Comparison of ENCODE assay signal across 23 cellular contexts in the genomic region with DNA sequence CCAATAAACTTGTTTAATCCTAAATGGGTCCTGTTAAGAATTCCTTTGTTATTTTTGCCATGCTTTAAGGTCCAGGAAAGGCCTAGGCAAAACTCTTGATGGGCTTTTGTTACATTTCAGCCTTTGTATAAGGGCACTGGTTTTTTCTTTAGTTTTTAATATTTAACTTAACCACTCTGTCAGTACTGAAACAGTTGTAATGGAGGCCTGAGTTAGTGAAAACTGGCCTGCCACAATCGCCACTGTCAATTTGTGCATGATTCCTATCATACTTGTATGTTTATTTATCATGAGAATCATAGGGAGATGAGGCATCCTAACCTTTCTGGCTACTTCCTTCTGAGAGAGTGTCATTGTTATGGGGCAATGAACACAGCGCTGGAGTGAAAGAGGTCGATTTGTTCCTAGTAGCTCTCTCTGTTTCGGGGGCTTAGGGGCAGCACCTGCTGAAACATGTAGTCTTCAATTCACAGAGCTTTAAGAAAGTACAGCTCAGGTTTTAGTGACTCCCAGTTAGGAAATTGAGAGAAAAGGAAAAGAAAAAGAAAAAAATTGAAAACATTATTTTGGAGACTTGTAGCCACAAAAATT.
A peak's percentile ranks its signal among the peaks of the same experiment; 100 is the strongest.
DNase-seq lines count a peak whose midpoint lies in the region; ATAC-seq, FAIRE-seq and TF ChIP-seq lines count a peak whose summit lies in the region.
"Had no signal": no experiment of that assay in that cellular context is flagged by ENCODE, and none has a peak within 500 bp of the region (broad histone marks: within the 10 kb centered on the region; RNA-seq: fewer than 3 reads in every experiment).

No MANE protein-coding gene starts in this region.

- H3K4me2 ChIP-seq in GM23338 (no peak overlapping the region), GM12878 (ENCODE audit: control insufficient read depth, insufficient read depth) (no peak overlapping the region)
- H3K4me2 ChIP-seq: BLaER1 treated with 17β-estradiol and CSF1 and Interleukin-3, amounts not matched to agents 10 nM and 100 nM; PC-9 had no signal

- H4K20me1 ChIP-seq in GM23338 (replicated peaks; ENCODE audit: insufficient read depth) (no peaks in the 10 kb centered on the region), GM12878 (ENCODE audit: control insufficient read depth, insufficient read depth) (no peaks in the 10 kb centered on the region)
- H4K20me1 ChIP-seq: BLaER1 treated with 17β-estradiol and CSF1 and Interleukin-3, amounts not matched to agents 10 nM and 100 nM had no signal

- 23% methylated on average over 4 of the region's 4 CpGs for WGBS in GM12878 (ENCODE audit: insufficient coverage, insufficient replicate concordance, low lambda C conversion rate, missing lambda C conversion rate)

- no peak overlapping the region for H3K27ac ChIP-seq in GM23338 (ENCODE audit: low read depth)
- no peak overlapping the region for H3K27ac ChIP-seq in GM12878 (ENCODE audit: control insufficient read depth, insufficient read depth)
- H3K27ac ChIP-seq: BLaER1 treated with 17β-estradiol and CSF1 and Interleukin-3, amounts not matched to agents 10 nM and 100 nM; PC-9; SJCRH30 had no signal

- no peaks in the 10 kb centered on the region for H3F3A ChIP-seq in GM23338 (replicated peaks; ENCODE audit: low read depth)

- CTCF ChIA-PET in GM12878 (lab: Yijun Ruan, JAX) = interaction anchor here (0.9 kb wide), 1 partner anchor 59 kb away, joined by 3 read pairs; no protein-coding TSS in a partner anchor

- TF ChIP-seq CTCF in GM23338 (conservative IDR thresholded peaks at IDR 0.05; ENCODE audit: low read depth in 2 of 2) (no peak), GM12878 (IDR thresholded peaks at IDR 0.05 in 2 of 3, conservative IDR thresholded peaks at IDR 0.05 in 1 of 3; ENCODE audit: control insufficient read depth in 2 of 3, extremely low read depth in 1 of 3, insufficient read depth in 1 of 3, low read depth in 3 of 3, low read length in 3 of 3) (no peak)

- H3K4me1 ChIP-seq in GM23338 (ENCODE audit: insufficient read depth) (peaks cover 7% of the 10 kb centered on the region), GM12878 (ENCODE audit: control insufficient read depth, insufficient read depth, low read length) (no peaks in the 10 kb centered on the region)
- H3K4me1 ChIP-seq: BLaER1 treated with 17β-estradiol and CSF1 and Interleukin-3, amounts not matched to agents 10 nM and 100 nM; SJCRH30 had no signal

- H3K27ac Mint-ChIP-seq in GM23338 = no peak overlapping the region
- H3K27ac Mint-ChIP-seq: CD8-positive, alpha-beta memory T cell; H9 had no signal

- H3K4me1 Mint-ChIP-seq in GM23338 = peaks cover 2% of the 10 kb centered on the region; the same call in 2 of the 3 replicates
- H3K4me1 Mint-ChIP-seq: CD8-positive, alpha-beta memory T cell had no signal

- TF ChIP-seq EP300 in GM12878 (IDR thresholded peaks at IDR 0.05; ENCODE audit: borderline replicate concordance in 1 of 2, control insufficient read depth in 1 of 2, low read depth in 2 of 2, low read length in 2 of 2) = no peak

- POLR2A ChIA-PET in GM12878 (lab: Charles Lee) = no interaction called here

- DNase-seq in GM23338 (ENCODE audit: low spot score) (no peak), GM12878 (ENCODE audit: low read depth, low spot score) (no peak), head of caudate nucleus (no peak), iPS-NIHi7 (ENCODE audit: extremely low spot score) (no peak), AG20443 (ENCODE audit: low spot score) (no peak)
- DNase-seq: CD8-positive, alpha-beta memory T cell; DND-41; H9; NCI-H1048; NCI-H1436 treated with DMSO at 0.1 percent for 48 hours; NCI-H2081 treated with DMSO at 0.1 percent for 48 hours; NCI-H2227 treated with DMSO at 0.1 percent for 48 hours; NCI-H524; PC-9; SJCRH30; T-helper 2 cell had no signal

- no peak for TF ChIP-seq POLR2A in GM12878 (IDR thresholded peaks at IDR 0.05; ENCODE audit: low read depth, low read length)

- H2AFZ ChIP-seq in GM23338 (peak overlapping the region; percentile 57; the same call in 1 of the 2 replicates), GM12878 (ENCODE audit: control insufficient read depth, low read depth, low read length) (no peak overlapping the region)
- H2AFZ ChIP-seq: PC-9 had no signal

- no peaks in the 10 kb centered on the region for H3K36me3 ChIP-seq in GM23338 (ENCODE audit: insufficient read depth)
- no peaks in the 10 kb centered on the region for H3K36me3 ChIP-seq in GM12878 (ENCODE audit: control insufficient read depth in 2 of 2, insufficient read depth in 2 of 2, low read length in 1 of 2)
- H3K36me3 ChIP-seq: BLaER1 treated with 17β-estradiol and CSF1 and Interleukin-3, amounts not matched to agents 10 nM and 100 nM; SJCRH30 had no signal

- intact Hi-C loops in GM12878 (cut with micrococcal nuclease; ENCODE audit: unreplicated experiment) (no loop called here), head of caudate nucleus (cut with DNase I) (no loop called here)

- no peaks in the 10 kb centered on the region for H3K9me2 ChIP-seq in GM23338 (ENCODE audit: insufficient read depth)

- no TSS peak for BruUV-seq in GM12878 (replicated peaks; lab: Mats Ljungman, UMichigan)

- H3K9me3 ChIP-seq in GM12878 (replicated peaks; ENCODE audit: control insufficient read depth, insufficient read depth, low read length) = no peaks in the 10 kb centered on the region
- H3K9me3 ChIP-seq: BLaER1 treated with 17β-estradiol and CSF1 and Interleukin-3, amounts not matched to agents 10 nM and 100 nM; SJCRH30 had no signal

- TF ChIP-seq RAD21 in GM12878 (IDR thresholded peaks at IDR 0.05; ENCODE audit: insufficient read depth, low read depth, low read length) = no peak

- SMC1A ChIA-PET in GM12878 (lab: Charles Lee; ENCODE audit: uncharacterized antibody, unreplicated experiment) = interaction anchor here (0.7 to 1.5 kb wide), 3 partner anchors 13 to 59 kb away, joined by 3 to 5 read pairs (median 3); no protein-coding TSS in a partner anchor

- H3K79me2 ChIP-seq in GM23338 (replicated peaks; ENCODE audit: insufficient read depth) (no peaks in the 10 kb centered on the region), GM12878 (ENCODE audit: control insufficient read depth, insufficient read depth, low read length) (no peaks in the 10 kb centered on the region)

- RAD21 ChIA-PET in GM12878 (lab: Charles Lee; ENCODE audit: unreplicated experiment) = interaction anchor here (0.6 to 1.1 kb wide), 3 partner anchors 9 to 936 kb away, joined by 3 read pairs; no protein-coding TSS in a partner anchor

- H3K4me3 ChIP-seq in GM23338 (no peak overlapping the region), GM12878 (no peak overlapping the region)
- H3K4me3 ChIP-seq: BLaER1 treated with 17β-estradiol and CSF1 and Interleukin-3, amounts not matched to agents 10 nM and 100 nM; PC-9; SJCRH30 had no signal

- in situ Hi-C loops in GM12878 (cut with MboI) = no loop called here

- no peaks in the 10 kb centered on the region for H3K27me3 Mint-ChIP-seq in GM23338 (ENCODE audit: insufficient read depth, low read depth, poor library complexity)
- H3K27me3 Mint-ChIP-seq: CD8-positive, alpha-beta memory T cell had no signal

- no peak for FAIRE-seq in GM12878 (lab: Jason Lieb, UNC)
- FAIRE-seq: A204.1, G401.6, GM12892 had no signal

- peaks cover 14% of the 10 kb centered on the region; the same call in 2 of the 3 replicates for H3K9me3 Mint-ChIP-seq in GM23338

- H3K9ac ChIP-seq in GM12878 (ENCODE audit: control insufficient read depth, insufficient read depth, low read length) = no peak overlapping the region
- H3K9ac ChIP-seq: BLaER1 treated with 17β-estradiol and CSF1 and Interleukin-3, amounts not matched to agents 10 nM and 100 nM had no signal

- ATAC-seq in GM18867 (IDR thresholded peaks at IDR 0.05; ENCODE audit: unreplicated experiment) = peak; percentile 47
- no peak for ATAC-seq in GM23338
- peak; percentile 60 for ATAC-seq in HG03066 (IDR thresholded peaks at IDR 0.05; ENCODE audit: low read depth, unreplicated experiment)
- peak; percentile 85 for ATAC-seq in GM12878
- ATAC-seq in GM21723 (IDR thresholded peaks at IDR 0.05; ENCODE audit: unreplicated experiment) = no peak

- H3K36me3 Mint-ChIP-seq in GM23338 (ENCODE audit: low read depth) = no peaks in the 10 kb centered on the region; the same call in 2 of the 3 replicates
- H3K36me3 Mint-ChIP-seq: CD8-positive, alpha-beta memory T cell had no signal

- H3K27me3 ChIP-seq in GM23338 (ENCODE audit: insufficient read depth) (no peaks in the 10 kb centered on the region), GM12878 (replicated peaks in 1 of 2; ENCODE audit: control insufficient read depth in 2 of 2, insufficient read depth in 2 of 2, low read length in 1 of 2) (no peaks in the 10 kb centered on the region)
- H3K27me3 ChIP-seq: BLaER1 treated with 17β-estradiol and CSF1 and Interleukin-3, amounts not matched to agents 10 nM and 100 nM; SJCRH30 had no signal

- H3K4me3 Mint-ChIP-seq in GM23338 = no peak overlapping the region
- H3K4me3 Mint-ChIP-seq: CD8-positive, alpha-beta memory T cell; H9 had no signal

TF ChIP-seq in GM23338, 12 proteins besides CTCF, POLR2A, EP300 and RAD21 (continues in another document):
- no peak for TF ChIP-seq EZH2phosphoT487 (IDR thresholded peaks at IDR 0.05; ENCODE audit: unreplicated experiment)
- TF ChIP-seq POLR2AphosphoS5 (IDR thresholded peaks at IDR 0.05; ENCODE audit: low read depth) = no peak
- TF ChIP-seq NANOG (IDR thresholded peaks at IDR 0.05; ENCODE audit: borderline replicate concordance) = no peak
- no peak for TF ChIP-seq JUNB (IDR thresholded peaks at IDR 0.05; ENCODE audit: unreplicated experiment)
- TF ChIP-seq CREB1 (CRISPR knock-in tag; IDR thresholded peaks at IDR 0.05; ENCODE audit: low read depth) = no peak

TF ChIP-seq in GM12878, 131 proteins besides CTCF, POLR2A, EP300 and RAD21:
- no peak for TF ChIP-seq GABPA (IDR thresholded peaks at IDR 0.05; ENCODE audit: low read depth)
- TF ChIP-seq IKZF2 (IDR thresholded peaks at IDR 0.05) = no peak
- TF ChIP-seq KLF5 (IDR thresholded peaks at IDR 0.05; ENCODE audit: partially characterized antibody) = no peak
- TF ChIP-seq BHLHE40 (IDR thresholded peaks at IDR 0.05; ENCODE audit: borderline replicate concordance in 1 of 2, low read depth in 2 of 2, low read length in 1 of 2) = no peak
- TF ChIP-seq, protein P1, sequence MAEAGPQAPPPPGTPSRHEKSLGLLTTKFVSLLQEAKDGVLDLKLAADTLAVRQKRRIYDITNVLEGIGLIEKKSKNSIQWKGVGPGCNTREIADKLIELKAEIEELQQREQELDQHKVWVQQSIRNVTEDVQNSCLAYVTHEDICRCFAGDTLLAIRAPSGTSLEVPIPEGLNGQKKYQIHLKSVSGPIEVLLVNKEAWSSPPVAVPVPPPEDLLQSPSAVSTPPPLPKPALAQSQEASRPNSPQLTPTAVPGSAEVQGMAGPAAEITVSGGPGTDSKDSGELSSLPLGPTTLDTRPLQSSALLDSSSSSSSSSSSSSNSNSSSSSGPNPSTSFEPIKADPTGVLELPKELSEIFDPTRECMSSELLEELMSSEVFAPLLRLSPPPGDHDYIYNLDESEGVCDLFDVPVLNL (IDR thresholded peaks at IDR 0.05; ENCODE audit: low read depth, low read length) = no peak
- TF ChIP-seq PAX8 (IDR thresholded peaks at IDR 0.05) = no peak
TF ChIP-seq in GM12878: peak in this region for 0.

Comparison
In these comparisons a context has a peak if more than half of its experiments do, and no peak if none do; other contexts are left out.
1. ATAC-seq: peak in GM18867 (single experiment), HG03066 (single experiment) and GM12878 (single experiment); none in GM23338 (single experiment) and GM21723 (single experiment).